Comparison of ENCODE assay signal across 9 cellular contexts in the genomic region with DNA sequence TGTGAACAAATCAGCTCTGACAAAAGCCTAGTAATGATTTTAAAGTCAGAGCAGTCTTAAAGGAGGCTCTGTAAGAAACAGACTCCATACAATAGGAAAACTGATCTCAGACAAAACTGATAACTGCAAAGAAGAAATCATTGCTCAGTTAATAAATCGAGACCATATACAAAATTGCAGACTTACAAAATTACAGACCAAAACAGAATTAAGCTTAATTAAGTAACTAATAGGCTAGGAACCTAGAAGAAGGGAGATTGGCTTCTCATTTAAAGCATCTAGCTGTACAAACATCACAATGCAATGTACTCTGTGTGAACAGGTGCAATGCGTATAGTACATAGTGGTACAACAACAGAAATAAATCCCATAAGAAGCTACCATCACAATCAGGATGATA. TPM values are rescaled to one million over a fixed set of nuclear protein-coding genes. Genes with fewer than 3 reads are reported as not detected.
DNase-seq lines count a peak whose midpoint lies in the region; ATAC-seq and TF ChIP-seq lines count a peak whose summit lies in the region.
"Had no signal": no experiment of that assay in that cellular context is flagged by ENCODE, and none has a peak within 500 bp of the region (broad histone marks: within the 10 kb centered on the region; RNA-seq: fewer than 3 reads in every experiment).

No MANE protein-coding gene starts in this region.

- no peaks in the 10 kb centered on the region for H3K36me3 ChIP-seq in CD8-positive, alpha-beta memory T cell (ENCODE audit: insufficient read depth, low read length)
- no peaks in the 10 kb centered on the region for H3K36me3 ChIP-seq in MM.1S (replicated peaks; ENCODE audit: insufficient read depth, low read length)
- H3K36me3 ChIP-seq in osteoblast (ENCODE audit: insufficient read depth, low read length), result no peaks in the 10 kb centered on the region

- H3K27me3 Mint-ChIP-seq in CD8-positive, alpha-beta memory T cell, result no peaks in the 10 kb centered on the region
- no peaks in the 10 kb centered on the region for H3K27me3 Mint-ChIP-seq in activated T-helper 1 cell treated with anti-CD3 and anti-CD28 coated beads, Interleukin-12 subunit alpha, Interleukin-12 subunit beta, Interleukin-2, Interleukin-4 antibody, amounts not matched to agents 30 ng/mL and 10 ng/mL and 1 ng/mL, durations not matched to agents 14 hours and 24 hours and 36 hours (ENCODE audit: insufficient read depth)

- no peaks in the 10 kb centered on the region for H4K20me1 ChIP-seq in MM.1S (ENCODE audit: insufficient read depth, low read length)
- H4K20me1 ChIP-seq in osteoblast (ENCODE audit: insufficient read depth, low read length), result no peaks in the 10 kb centered on the region

- 0 out of 2 replicates have a peak overlapping the region, but pooled peaks have one; percentile 23 for H3K4me2 ChIP-seq in MM.1S (ENCODE audit: low read depth, low read length)
- peak overlapping the region; percentile 83 for H3K4me2 ChIP-seq in osteoblast (ENCODE audit: insufficient read depth, low read length)

- no peaks in the 10 kb centered on the region for H3K9me3 ChIP-seq in CD8-positive, alpha-beta memory T cell (ENCODE audit: low read length)
- H3K9me3 ChIP-seq in MM.1S (replicated peaks; ENCODE audit: insufficient read depth, low read length), result no peaks in the 10 kb centered on the region
- H3K9me3 ChIP-seq in osteoblast (ENCODE audit: low read depth, low read length), result no peaks in the 10 kb centered on the region

- H3K27ac ChIP-seq in CD8-positive, alpha-beta memory T cell (ENCODE audit: low read depth, low read length), result no peak overlapping the region
- H3K27ac ChIP-seq in MM.1S (ENCODE audit: low read length) (no peak overlapping the region), caudate nucleus (ENCODE audit: low read depth, low read length) (peak overlapping the region; percentile 92), osteoblast (ENCODE audit: low read depth, low read length) (no peak overlapping the region)

- H3K4me3 ChIP-seq in CD8-positive, alpha-beta memory T cell (ENCODE audit: low read length), result peak overlapping the region; percentile 23
- H3K4me3 ChIP-seq in MM.1S (ENCODE audit: low read length) (no peak overlapping the region), osteoblast (ENCODE audit: insufficient read depth, low read length) (no peak overlapping the region)

- ATAC-seq in HG02870 (IDR thresholded peaks at IDR 0.05; ENCODE audit: unreplicated experiment), result no peak
- ATAC-seq in HG03460 (IDR thresholded peaks at IDR 0.05; ENCODE audit: unreplicated experiment), result no peak
- no peak for ATAC-seq in GM21381 (IDR thresholded peaks at IDR 0.05; ENCODE audit: unreplicated experiment)

- POLR2A ChIA-PET in CD8-positive, alpha-beta memory T cell (lab: Charles Lee), result interaction anchor here (1.3 kb wide), 1 partner anchor 46 kb away, joined by 6 read pairs; the partner anchor contains the start of gene ZBTB20

- peak overlapping the region in 6 of 7 donors; percentile 77 to 94 (median 85) for H3K4me3 Mint-ChIP-seq in CD8-positive, alpha-beta memory T cell
- no peak overlapping the region for H3K4me3 Mint-ChIP-seq in activated T-helper 1 cell treated with anti-CD3 and anti-CD28 coated beads, Interleukin-12 subunit alpha, Interleukin-12 subunit beta, Interleukin-2, Interleukin-4 antibody, amounts not matched to agents 30 ng/mL and 10 ng/mL and 1 ng/mL, durations not matched to agents 14 hours and 24 hours and 36 hours

- peaks cover 16% of the 10 kb centered on the region for H3K4me1 ChIP-seq in CD8-positive, alpha-beta memory T cell (ENCODE audit: insufficient read depth, low read length)
- H3K4me1 ChIP-seq in MM.1S (ENCODE audit: low read length), result no peaks in the 10 kb centered on the region
- peaks cover 12% of the 10 kb centered on the region for H3K4me1 ChIP-seq in osteoblast (ENCODE audit: insufficient read depth, low read length)

- CTCF ChIA-PET in CD8-positive, alpha-beta memory T cell (lab: Charles Lee), result interaction anchor here (0.8 to 2.0 kb wide), 4 partner anchors 46 to 684 kb away, joined by 3 to 12 read pairs (median 4); partner anchors contain the start of gene ZBTB20

- H2AFZ ChIP-seq in MM.1S (ENCODE audit: low read length) (no peak overlapping the region), osteoblast (ENCODE audit: low read length) (no peak overlapping the region)

- intact Hi-C loops in activated T-helper 1 cell treated with anti-CD3 and anti-CD28 coated beads, Interleukin-12 subunit alpha, Interleukin-12 subunit beta, Interleukin-2, Interleukin-4 antibody, amounts not matched to agents 30 ng/mL and 10 ng/mL and 1 ng/mL, durations not matched to agents 14 hours and 24 hours and 36 hours (cut with micrococcal nuclease), result loop anchor here (5.0 kb wide), 1 partner anchor 594 kb away; no protein-coding TSS in a partner anchor

- no peaks in the 10 kb centered on the region for H3K79me2 ChIP-seq in MM.1S (ENCODE audit: low read length)
- H3K79me2 ChIP-seq in osteoblast (ENCODE audit: insufficient read depth, low read length), result no peaks in the 10 kb centered on the region

- TF ChIP-seq CTCF in MM.1S (IDR thresholded peaks at IDR 0.05; ENCODE audit: low read length) (no peak), osteoblast (IDR thresholded peaks at IDR 0.05; ENCODE audit: extremely low read depth, low read depth, low read length) (no peak)

- no peak overlapping the region for H3K9ac ChIP-seq in MM.1S (ENCODE audit: low read length)

- no peaks in the 10 kb centered on the region; the same call in 1 of the 2 replicates for H3F3A ChIP-seq in MM.1S (ENCODE audit: insufficient read depth, low read length)

- no peaks in the 10 kb centered on the region for H3K27me3 ChIP-seq in CD8-positive, alpha-beta memory T cell (ENCODE audit: insufficient read depth, low read length, poor library complexity, severe bottlenecking)
- H3K27me3 ChIP-seq in MM.1S (replicated peaks; ENCODE audit: insufficient read depth, low read length) (no peaks in the 10 kb centered on the region), osteoblast (ENCODE audit: insufficient read depth, low read length) (no peaks in the 10 kb centered on the region)

- DNase-seq in CD8-positive, alpha-beta memory T cell, result no peak
- DNase-seq in MM.1S (no peak), caudate nucleus (lab: John Stamatoyannopoulos, UW) (no peak), osteoblast (ENCODE audit: insufficient read length, low spot score, missing footprints) (no peak)
- no peak for DNase-seq in activated T-helper 1 cell treated with anti-CD3 and anti-CD28 coated beads, Interleukin-12 subunit alpha, Interleukin-12 subunit beta, Interleukin-2, Interleukin-4 antibody, amounts not matched to agents 30 ng/mL and 10 ng/mL and 1 ng/mL, durations not matched to agents 14 hours and 24 hours and 36 hours (ENCODE audit: low spot score)
- DNase-seq: stimulated activated CD4-positive, alpha-beta T cell treated with anti-CD3 and anti-CD28 coated beads, Interleukin-15, amount 100 ng/mL, for 24 hours had no signal

- H3K4me1 Mint-ChIP-seq in CD8-positive, alpha-beta memory T cell, result peaks cover 28 to 58% (median 54%) of the 10 kb centered on the region in 3 donors
- H3K4me1 Mint-ChIP-seq in activated T-helper 1 cell treated with anti-CD3 and anti-CD28 coated beads, Interleukin-12 subunit alpha, Interleukin-12 subunit beta, Interleukin-2, Interleukin-4 antibody, amounts not matched to agents 30 ng/mL and 10 ng/mL and 1 ng/mL, durations not matched to agents 14 hours and 24 hours and 36 hours (ENCODE audit: low read depth), result peaks cover 16% of the 10 kb centered on the region

- H3K27ac Mint-ChIP-seq in CD8-positive, alpha-beta memory T cell, result peak overlapping the region in 7 of 8 donors; percentile 3 to 97 (median 90)
- H3K27ac Mint-ChIP-seq in activated T-helper 1 cell treated with anti-CD3 and anti-CD28 coated beads, Interleukin-12 subunit alpha, Interleukin-12 subunit beta, Interleukin-2, Interleukin-4 antibody, amounts not matched to agents 30 ng/mL and 10 ng/mL and 1 ng/mL, durations not matched to agents 14 hours and 24 hours and 36 hours, result no peak overlapping the region

- no peaks in the 10 kb centered on the region for H3K9me2 ChIP-seq in MM.1S (replicated peaks; ENCODE audit: insufficient read depth, low read length)

- peaks cover 6 to 18% (median 15%) of the 10 kb centered on the region in 3 donors for H3K36me3 Mint-ChIP-seq in CD8-positive, alpha-beta memory T cell
- H3K36me3 Mint-ChIP-seq in activated T-helper 1 cell treated with anti-CD3 and anti-CD28 coated beads, Interleukin-12 subunit alpha, Interleukin-12 subunit beta, Interleukin-2, Interleukin-4 antibody, amounts not matched to agents 30 ng/mL and 10 ng/mL and 1 ng/mL, durations not matched to agents 14 hours and 24 hours and 36 hours (ENCODE audit: low read depth), result no peaks in the 10 kb centered on the region

- peaks cover 0 to 4% (median 0%) of the 10 kb centered on the region in 5 donors for H3K9me3 Mint-ChIP-seq in CD8-positive, alpha-beta memory T cell
- no peaks in the 10 kb centered on the region for H3K9me3 Mint-ChIP-seq in activated T-helper 1 cell treated with anti-CD3 and anti-CD28 coated beads, Interleukin-12 subunit alpha, Interleukin-12 subunit beta, Interleukin-2, Interleukin-4 antibody, amounts not matched to agents 30 ng/mL and 10 ng/mL and 1 ng/mL, durations not matched to agents 14 hours and 24 hours and 36 hours

RNA-seq across cellular contexts. Expression of gene ZBTB20, which starts 46.3 kb away (rescaled TPM):
- 1 to 10 TPM; 6.3 to 6.5 TPM for total RNA-seq in CD8-positive, alpha-beta memory T cell
- polyA plus RNA-seq in CD8-positive, alpha-beta memory T cell, result 25.6 TPM
- 32.9 and 35.4 TPM in 2 replicates for total RNA-seq in osteoblast
- total RNA-seq in activated T-helper 1 cell treated with anti-CD3 and anti-CD28 coated beads, Interleukin-12 subunit alpha, Interleukin-12 subunit beta, Interleukin-2, Interleukin-4 antibody, amounts not matched to agents 30 ng/mL and 10 ng/mL and 1 ng/mL, durations not matched to agents 14 hours and 24 hours and 36 hours, result 3.4 and 4.1 TPM in 2 replicates
